In the genomic region with DNA sequence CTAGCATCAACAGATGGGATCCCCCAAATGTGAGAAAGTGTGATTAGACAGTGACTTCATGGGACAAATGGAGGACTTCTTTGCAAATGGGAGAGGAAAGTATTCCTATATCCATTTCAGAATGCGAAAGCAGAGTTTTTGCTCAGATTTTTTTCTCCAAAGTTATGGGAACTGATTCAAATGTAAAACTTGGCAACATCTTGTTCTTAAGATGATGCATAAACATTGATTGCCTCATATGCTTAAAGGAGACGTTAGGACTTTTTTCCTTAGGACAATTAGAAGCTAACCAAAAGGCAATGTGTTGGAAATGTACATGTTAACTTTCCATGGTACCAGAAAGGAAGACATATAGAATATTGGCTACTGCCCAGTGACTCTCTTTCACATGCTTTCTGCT, we compare ENCODE assay signal across 19 cellular contexts.
"Had no signal": no experiment of that assay in that cellular context is flagged by ENCODE, and none has a peak within 500 bp of the region (broad histone marks: within the 10 kb centered on the region; RNA-seq: fewer than 3 reads in every experiment).

No MANE protein-coding gene starts in this region.

- H3K27ac Mint-ChIP-seq: activated T-helper 17 cell treated with anti-CD3 and anti-CD28 coated beads, Interleukin-2, amount 50 U/mL, for 72 hours; naive thymus-derived CD4-positive, alpha-beta T cell; stimulated activated naive B cell treated with anti-CD40 and anti-IgM and Interleukin-4, amounts not matched to agents 10 μg/mL and 1 μg/mL and 100 μg/mL, for 72 hours; T-cell had no signal

- H3K4me3 Mint-ChIP-seq: activated T-helper 17 cell treated with anti-CD3 and anti-CD28 coated beads, Interleukin-2, amount 50 U/mL, for 72 hours; naive thymus-derived CD4-positive, alpha-beta T cell; stimulated activated naive B cell treated with anti-CD40 and anti-IgM and Interleukin-4, amounts not matched to agents 10 μg/mL and 1 μg/mL and 100 μg/mL, for 72 hours; T-cell had no signal

- H3K4me3 ChIP-seq: adrenal gland, left lung, mucosa of descending colon, tibial artery had no signal

- H3K36me3 ChIP-seq: adrenal gland, left lung, tibial artery had no signal

- ATAC-seq: activated T-helper 17 cell treated with anti-CD3 and anti-CD28 coated beads, Interleukin-2, amount 50 U/mL, for 72 hours; left lung; mucosa of descending colon; naive thymus-derived CD4-positive, alpha-beta T cell; stimulated activated naive B cell treated with anti-CD40 and anti-IgM and Interleukin-4, amounts not matched to agents 10 μg/mL and 1 μg/mL and 100 μg/mL, for 72 hours; T-cell had no signal

- H3K9me2 ChIP-seq: SK-N-SH had no signal

- H3K27me3 ChIP-seq: adrenal gland, left lung, tibial artery had no signal

- H3K36me3 Mint-ChIP-seq: naive thymus-derived CD4-positive, alpha-beta T cell; stimulated activated naive B cell treated with anti-CD40 and anti-IgM and Interleukin-4, amounts not matched to agents 10 μg/mL and 1 μg/mL and 100 μg/mL, for 72 hours; T-cell had no signal

- H3K27me3 Mint-ChIP-seq: activated T-helper 17 cell treated with anti-CD3 and anti-CD28 coated beads, Interleukin-2, amount 50 U/mL, for 72 hours; naive thymus-derived CD4-positive, alpha-beta T cell; T-cell had no signal

- H3K27ac ChIP-seq: adrenal gland, left lung, tibial artery had no signal

- DNase-seq: activated CD4-positive, alpha-beta T cell treated with anti-CD3 and anti-CD28 coated beads, Interleukin-2, amount 50 U/mL, for 4 hours; activated CD4-positive, CD25-positive, alpha-beta regulatory T cell treated with anti-CD3 and anti-CD28 coated beads, Interleukin-2, amount 50 U/mL, for 72 hours; activated naive CD4-positive, alpha-beta T cell treated with anti-CD3 and anti-CD28 coated beads, Interleukin-2, amount 50 U/mL, for 16 hours; adrenal gland; dermis blood vessel endothelial cell; kidney; left lung; mammary epithelial cell; mucosa of descending colon; naive thymus-derived CD4-positive, alpha-beta T cell; posterior cingulate gyrus; retina; SK-N-SH; stimulated activated CD4-positive, alpha-beta T cell treated with anti-CD3 and anti-CD28 coated beads, Interleukin-2, amount 100 ng/mL, for 48 hours; stimulated activated naive B cell treated with anti-CD40 and anti-IgM and Interleukin-4, amounts not matched to agents 10 μg/mL and 1 μg/mL and 100 μg/mL, for 72 hours; T-cell; T-helper 9 cell; tibial artery had no signal

- H3K4me2 ChIP-seq: SK-N-SH had no signal

- H3K9me3 ChIP-seq: adrenal gland, mucosa of descending colon, SK-N-SH, tibial artery had no signal

- H3K4me1 ChIP-seq: adrenal gland, left lung, tibial artery had no signal

- H3K4me1 Mint-ChIP-seq: activated T-helper 17 cell treated with anti-CD3 and anti-CD28 coated beads, Interleukin-2, amount 50 U/mL, for 72 hours; naive thymus-derived CD4-positive, alpha-beta T cell; T-cell had no signal
